Comparison of ENCODE assay signal across 8 cellular contexts in genomic region chr1:25336922-25337354, GRCh38. TPM values are rescaled to one million over a fixed set of nuclear protein-coding genes. Genes with fewer than 3 reads are reported as not detected.
A peak's percentile ranks its signal among the peaks of the same experiment; 100 is the strongest.
DNase-seq lines count a peak whose midpoint lies in the region; ATAC-seq and TF ChIP-seq lines count a peak whose summit lies in the region.
"Not testable (repeated sequence)": the region's sequence is repeated elsewhere in the genome, so short reads cannot be mapped to it uniquely, and the experiment has no call there.

No MANE protein-coding gene starts in this region.

- H3K4me2 ChIP-seq in MM.1S (ENCODE audit: low read depth, low read length) (peak overlapping the region; percentile 39; the same call in 1 of the 2 replicates), neural cell (ENCODE audit: low read length) (peak overlapping the region; percentile 3)

- H3K9me3 ChIP-seq in HEK293 (ENCODE audit: control insufficient read depth, insufficient read depth, low read depth, low read length); MM.1S (replicated peaks; ENCODE audit: insufficient read depth, low read length); heart right ventricle; neural cell (ENCODE audit: low read length); suprapubic skin: not testable (repeated sequence)

- ATAC-seq in activated B cell treated with CpG ODN at 0.5 μM for 24 hours (ENCODE audit: low read depth): peak; percentile 3
- peak; percentile 52 to 85 (median 78) for ATAC-seq in heart right ventricle

- intact Hi-C loops in activated B cell treated with CpG ODN at 0.5 μM for 24 hours (cut with micrococcal nuclease): not testable (repeated sequence)
- intact Hi-C loops in heart right ventricle (cut with DNase I): loop anchor here in 1 of 10 donors (5.0 kb wide), 1 partner anchor 90 kb away; the partner anchor contains the start of gene RSRP1

- TF ChIP-seq CTCF in HEK293 (tag by site-specific recombination; IDR thresholded peaks at IDR 0.05) (peak; percentile 40; the same call in 1 of the 2 replicates), heart right ventricle (IDR thresholded peaks at IDR 0.05) (peak in 3 of 9 donors; percentile 27 to 34 (median 34)), neural cell (IDR thresholded peaks at IDR 0.05; ENCODE audit: poor library complexity, severe bottlenecking) (peak; percentile 55)
- TF ChIP-seq CTCF in MM.1S (IDR thresholded peaks at IDR 0.05; ENCODE audit: low read length); activated B cell treated with CpG ODN at 0.5 μM for 24 hours (IDR thresholded peaks at IDR 0.05); brain (conservative IDR thresholded peaks at IDR 0.05); suprapubic skin (IDR thresholded peaks at IDR 0.05): not testable (repeated sequence)

- H3K9me2 ChIP-seq in MM.1S (replicated peaks; ENCODE audit: insufficient read depth, low read length); neural cell (ENCODE audit: insufficient read depth, low read length): not testable (repeated sequence)

- H3F3A ChIP-seq in MM.1S (ENCODE audit: insufficient read depth, low read length): peaks cover 14% of the 10 kb centered on the region
- not testable (repeated sequence) for H3F3A ChIP-seq in neural cell (ENCODE audit: insufficient read depth, low read length, poor library complexity, severe bottlenecking)

- H3K36me3 ChIP-seq in HEK293 (ENCODE audit: control insufficient read depth in 2 of 2, insufficient read depth in 1 of 2, low read length in 2 of 2); MM.1S (replicated peaks; ENCODE audit: insufficient read depth, low read length); neural cell (ENCODE audit: insufficient read depth, low read length); suprapubic skin: not testable (repeated sequence)
- H3K36me3 ChIP-seq in heart right ventricle: peaks cover 0 to 13% (median 0%) of the 10 kb centered on the region in 9 donors

- not testable (repeated sequence) for H4K20me1 ChIP-seq in MM.1S (ENCODE audit: insufficient read depth, low read length); neural cell (ENCODE audit: insufficient read depth)

- not testable (repeated sequence) for TF ChIP-seq RAD21 in neural cell (conservative IDR thresholded peaks at IDR 0.05)

- peak; percentile 20 for DNase-seq in DMS79 treated with DMSO at 0.1 percent for 48 hours (lab: John Stamatoyannopoulos, UW)
- not testable (repeated sequence) for DNase-seq in MM.1S; suprapubic skin (ENCODE audit: low spot score in 2 of 2)
- peak; percentile 35 for DNase-seq in activated B cell treated with CpG ODN at 0.5 μM for 24 hours
- DNase-seq in heart right ventricle: peak in 1 of 2 donors; percentile 54

- 0 to 1% methylated on average over 14 to 26 of the region's 29 CpGs for WGBS in heart right ventricle, 2 donors
- WGBS in suprapubic skin: 0% methylated on average over 8 of the region's 29 CpGs

- H3K4me1 Mint-ChIP-seq in activated B cell treated with CpG ODN at 0.5 μM for 24 hours (peaks cover 46% of the 10 kb centered on the region), brain (peaks cover 29% of the 10 kb centered on the region)

- CTCF ChIA-PET in HEK293 (lab: Yijun Ruan, JAX); activated B cell treated with CpG ODN at 0.5 μM for 24 hours (lab: Charles Lee): not testable (repeated sequence)

- H3K36me3 Mint-ChIP-seq in activated B cell treated with CpG ODN at 0.5 μM for 24 hours (ENCODE audit: low read depth): peaks cover 30% of the 10 kb centered on the region
- H3K36me3 Mint-ChIP-seq in brain: peaks cover 13% of the 10 kb centered on the region

- H3K79me2 ChIP-seq in MM.1S (ENCODE audit: low read length) (peaks cover 36% of the 10 kb centered on the region), neural cell (replicated peaks; ENCODE audit: insufficient read depth, low read length) (peaks cover 33% of the 10 kb centered on the region)

- not testable (repeated sequence) for TF ChIP-seq EP300 in neural cell (conservative IDR thresholded peaks at IDR 0.05; ENCODE audit: poor library complexity, severe bottlenecking); suprapubic skin (IDR thresholded peaks at IDR 0.05)

- H3K27ac ChIP-seq in HEK293 (ENCODE audit: extremely low read depth, low read depth, low read length); MM.1S (ENCODE audit: low read length); neural cell (ENCODE audit: low read length); suprapubic skin: not testable (repeated sequence)
- peak overlapping the region in 7 of 10 donors; percentile 12 to 73 (median 45) for H3K27ac ChIP-seq in heart right ventricle

- H3K27me3 Mint-ChIP-seq in activated B cell treated with CpG ODN at 0.5 μM for 24 hours, brain: not testable (repeated sequence)

- not testable (repeated sequence) for TF ChIP-seq POLR2A in suprapubic skin (IDR thresholded peaks at IDR 0.05)

- not testable (repeated sequence) for H3K9ac ChIP-seq in MM.1S (ENCODE audit: low read length)
- peak overlapping the region; percentile 41 for H3K9ac ChIP-seq in neural cell (ENCODE audit: low read length)

- H3K27ac Mint-ChIP-seq in activated B cell treated with CpG ODN at 0.5 μM for 24 hours: peak overlapping the region; percentile 79
- peak overlapping the region in 3 of 5 experiments; percentile 46 to 86 (median 76) for H3K27ac Mint-ChIP-seq in brain

- H3K27me3 ChIP-seq in MM.1S (replicated peaks; ENCODE audit: insufficient read depth, low read length); heart right ventricle; neural cell (ENCODE audit: insufficient read depth, low read depth, low read length); suprapubic skin: not testable (repeated sequence)

- POLR2A ChIA-PET in HEK293 (lab: Yijun Ruan, JAX); activated B cell treated with CpG ODN at 0.5 μM for 24 hours (lab: Charles Lee): not testable (repeated sequence)

- H2AFZ ChIP-seq in MM.1S (ENCODE audit: low read length): not testable (repeated sequence)
- peak overlapping the region; percentile 12 for H2AFZ ChIP-seq in neural cell (ENCODE audit: low read depth, low read length)

- not testable (repeated sequence) for H3K4me1 ChIP-seq in HEK293 (ENCODE audit: control insufficient read depth, insufficient read depth, low read length); MM.1S (ENCODE audit: low read length)
- peaks cover 3 to 35% (median 24%) of the 10 kb centered on the region in 9 donors for H3K4me1 ChIP-seq in heart right ventricle
- peaks cover 31% of the 10 kb centered on the region for H3K4me1 ChIP-seq in suprapubic skin

- peak overlapping the region; percentile 61 for H3K4me3 ChIP-seq in HEK293 (ENCODE audit: low read depth, low read length)
- peak overlapping the region; percentile 55 for H3K4me3 ChIP-seq in MM.1S (ENCODE audit: low read length)
- H3K4me3 ChIP-seq in heart right ventricle: peak overlapping the region; percentile 32 to 98 (median 88)
- H3K4me3 ChIP-seq in neural cell (ENCODE audit: low read length): peak overlapping the region; percentile 66
- H3K4me3 ChIP-seq in suprapubic skin: peak overlapping the region; percentile 72

- H3K4me3 Mint-ChIP-seq in activated B cell treated with CpG ODN at 0.5 μM for 24 hours: peak overlapping the region; percentile 87
- H3K4me3 Mint-ChIP-seq in brain: peak overlapping the region; percentile 91 to 98 (median 96)

- not testable (repeated sequence) for H3K9me3 Mint-ChIP-seq in activated B cell treated with CpG ODN at 0.5 μM for 24 hours, brain

TF ChIP-seq in HEK293, 187 proteins besides CTCF, POLR2A, EP300 and RAD21 (continues in another document):
- peak; percentile 52; the same call in 1 of the 2 replicates for TF ChIP-seq ZNF600 (tag by site-specific recombination; IDR thresholded peaks at IDR 0.05)
- TF ChIP-seq ZNF366 (tag by site-specific recombination; conservative IDR thresholded peaks at IDR 0.05): 0 out of 2 replicates have a peak, but pooled peaks have one; percentile 24
- TF ChIP-seq GLIS1 (tag by site-specific recombination; IDR thresholded peaks at IDR 0.05): peak; percentile 70
- TF ChIP-seq ZBTB20 (tag by site-specific recombination; IDR thresholded peaks at IDR 0.05): peak; percentile 32; the same call in 1 of the 2 replicates

TF ChIP-seq in neural cell, 6 proteins besides CTCF, POLR2A, EP300 and RAD21:
- TF ChIP-seq SMC3 (conservative IDR thresholded peaks at IDR 0.05; ENCODE audit: poor library complexity): peak; percentile 48

RNA-seq across cellular contexts. Expression of gene TMEM50A, which starts 1.2 kb away (rescaled TPM):
- total RNA-seq in activated B cell treated with CpG ODN at 0.5 μM for 24 hours: 61.0 and 63.5 TPM in 2 replicates
- polyA plus RNA-seq in brain (ENCODE audit: insufficient read depth, low read depth, low replicate concordance): 99.4 TPM
- total RNA-seq in heart right ventricle: 100 to 1,000 TPM in 1 of 10 donors, 10 to 100 TPM in 9; 69.2 to 128 (median 88.8) TPM
- 100 to 1,000 TPM in 1 of 2 donors, 10 to 100 TPM in 1; 84.3 to 102 TPM for polyA plus RNA-seq in heart right ventricle
- 146 and 161 TPM in 2 replicates for polyA plus RNA-seq in neural cell
- polyA minus RNA-seq in neural cell: 90.3 and 93.2 TPM in 2 replicates
- 10 to 100 TPM; 57.6 to 87.9 (median 72.8) TPM for total RNA-seq in suprapubic skin
